Comparison of ENCODE assay signal across 8 cellular contexts in genomic region chr17:29155235-29155965, GRCh38. TPM values are rescaled to one million over a fixed set of nuclear protein-coding genes. Genes with fewer than 3 reads are reported as not detected.
DNase-seq lines count a peak whose midpoint lies in the region; ATAC-seq, FAIRE-seq and TF ChIP-seq lines count a peak whose summit lies in the region.

No MANE protein-coding gene starts in this region.

- H3K4me3 ChIP-seq in MG63: no peak overlapping the region
- peak overlapping the region; percentile 18 for H3K4me3 ChIP-seq in psoas muscle

- 59 to 61% (median 59%) methylated on average over 11 of the region's 11 CpGs for WGBS in psoas muscle, 3 donors

- H3K27me3 ChIP-seq in MG63 (no peaks in the 10 kb centered on the region), psoas muscle (ENCODE audit: insufficient read depth in 3 of 3, low read length in 2 of 3) (no peaks in the 10 kb centered on the region)

- TF ChIP-seq CTCF in psoas muscle (IDR thresholded peaks at IDR 0.05) (no peak), D721Med (IDR thresholded peaks at IDR 0.05; ENCODE audit: insufficient read depth, missing control alignments) (no peak)

- DNase-seq in AG08395 (ENCODE audit: low spot score) (peak; percentile 71), MG63 (peak; percentile 92), psoas muscle (peak in 1 of 2 donors; percentile 69), D721Med (ENCODE audit: insufficient read length, low spot score) (no peak), NCI-H1105 treated with DMSO at 0.1 percent for 48 hours (lab: John Stamatoyannopoulos, UW) (no peak)
- DNase-seq in activated CD8-positive, alpha-beta memory T cell treated with anti-CD3 and anti-CD28 coated beads, Interleukin-2, amount 50 U/mL, for 4 hours: peak; percentile 66

- H3K27ac ChIP-seq in psoas muscle: peak overlapping the region; percentile 68

- H3K9me3 ChIP-seq in MG63 (no peaks in the 10 kb centered on the region), psoas muscle (no peaks in the 10 kb centered on the region)

- H3K36me3 ChIP-seq in MG63 (peaks cover 7% of the 10 kb centered on the region; the same call in 1 of the 2 replicates), psoas muscle (ENCODE audit: insufficient read depth in 1 of 2, low read depth in 1 of 2) (no peaks in the 10 kb centered on the region)

- H3K4me1 ChIP-seq in psoas muscle: peaks cover 26% of the 10 kb centered on the region

- intact Hi-C loops in psoas muscle (cut with DNase I): no loop called here

- no peak for FAIRE-seq in D721Med (lab: Jason Lieb, UNC)

- peak; percentile 76 for ATAC-seq in esophagus mucosa
- ATAC-seq in psoas muscle: peak; percentile 85 to 88 (median 86)
- no peak for ATAC-seq in HG03095 (IDR thresholded peaks at IDR 0.05; ENCODE audit: unreplicated experiment)

RNA-seq across cellular contexts. Expression of gene MYO18A, which starts 24.8 kb away (rescaled TPM):
- 13.7 and 23.2 TPM in 2 replicates for total RNA-seq in MG63 (2014; rRNA removed; shearing (Covaris generic); ENCODE audit: low replicate concordance)
- total RNA-seq in esophagus mucosa (51.7 TPM), psoas muscle (1,000 to 10,000 TPM in 2 of 4 donors, 100 to 1,000 TPM in 2; 770 to 1,274 (median 938) TPM)
- 100 to 1,000 TPM; 142 to 538 (median 318) TPM for polyA plus RNA-seq in psoas muscle

Comparison
In these comparisons a context has a peak if more than half of its experiments do, and no peak if none do; other contexts are left out.
1. DNase-seq: peak in AG08395 (single experiment), MG63 (single experiment) and activated CD8-positive, alpha-beta memory T cell treated with anti-CD3 and anti-CD28 coated beads, Interleukin-2, amount 50 U/mL, for 4 hours (single experiment); none in D721Med (single experiment) and NCI-H1105 treated with DMSO at 0.1 percent for 48 hours (single experiment).
2. RNA of gene MYO18A, which starts 24.8 kb away (total RNA-seq): 770 to 1,274 TPM in psoas muscle; 51.7 TPM in esophagus mucosa (single experiment) and 13.7 to 23.2 TPM in MG63; every median in the first group is over 10 times any median in the second.